In the genomic region with DNA sequence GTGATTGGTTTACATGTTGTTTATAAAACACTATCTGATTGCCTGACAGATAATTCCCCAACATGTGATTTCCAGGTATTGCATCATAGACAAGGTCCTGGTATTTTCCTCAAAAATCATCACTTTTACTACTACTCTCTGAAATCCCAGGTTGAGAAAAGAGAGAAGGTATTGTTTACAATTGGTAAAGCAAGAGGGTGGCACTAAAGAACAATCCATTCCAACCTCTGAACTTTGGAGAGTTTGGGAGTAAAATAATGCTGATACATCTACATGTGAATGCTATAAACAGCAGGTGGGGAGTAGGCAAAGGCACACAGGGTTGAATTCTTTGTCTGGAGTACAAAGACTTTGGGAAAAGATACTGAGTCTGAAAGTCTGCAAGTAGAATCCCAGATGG, we compare ENCODE assay signal across 18 cellular contexts.
DNase-seq lines count a peak whose midpoint lies in the region; ATAC-seq, FAIRE-seq and TF ChIP-seq lines count a peak whose summit lies in the region.
"Had no signal": no experiment of that assay in that cellular context is flagged by ENCODE, and none has a peak within 500 bp of the region (broad histone marks: within the 10 kb centered on the region; RNA-seq: fewer than 3 reads in every experiment).

No MANE protein-coding gene starts in this region.

- intact Hi-C loops in Calu3 (cut with micrococcal nuclease; ENCODE audit: unreplicated experiment), result no loop called here

- no peak overlapping the region for H3K14ac ChIP-seq in H1 (ENCODE audit: insufficient read length)

- peak overlapping the region; percentile 51 for H4K5ac ChIP-seq in H1 (ENCODE audit: insufficient read length, low read depth, low read length)

- H3K36me3 Mint-ChIP-seq in T-helper 2 cell treated with Interferon-gamma antibody and Interleukin-4, amounts not matched to agents 5 μg/mL and 100 μg/mL, for 36 hours (ENCODE audit: low read depth), result no peaks in the 10 kb centered on the region
- no peaks in the 10 kb centered on the region for H3K36me3 Mint-ChIP-seq in Calu3 (ENCODE audit: insufficient read depth, unreplicated experiment)

- no peak for TF ChIP-seq CTCF in A549 (IDR thresholded peaks at IDR 0.05)
- TF ChIP-seq CTCF in H1 (IDR thresholded peaks at IDR 0.05; ENCODE audit: control extremely low read depth in 1 of 3, insufficient read depth in 1 of 3, low read depth in 1 of 3, low read length in 3 of 3), result no peak
- no peak for TF ChIP-seq CTCF in Calu3 (IDR thresholded peaks at IDR 0.05; ENCODE audit: unreplicated experiment)

- peaks cover 7% of the 10 kb centered on the region for H3K9me3 Mint-ChIP-seq in T-helper 2 cell treated with Interferon-gamma antibody and Interleukin-4, amounts not matched to agents 5 μg/mL and 100 μg/mL, for 36 hours
- no peaks in the 10 kb centered on the region for H3K9me3 Mint-ChIP-seq in Calu3 (ENCODE audit: low read depth, unreplicated experiment)

- no peaks in the 10 kb centered on the region for H4K20me1 ChIP-seq in H1 (replicated peaks in 1 of 2; ENCODE audit: control insufficient read depth in 1 of 2, insufficient read depth in 2 of 2, low read length in 2 of 2)
- no peaks in the 10 kb centered on the region for H4K20me1 ChIP-seq in Karpas-422 (ENCODE audit: insufficient read depth, low read depth, low read length)
- H4K20me1 ChIP-seq: BLaER1 treated with 17β-estradiol and CSF1 and Interleukin-3, amounts not matched to agents 10 nM and 100 nM had no signal

- no peak overlapping the region for H3K4me3 Mint-ChIP-seq in T-helper 2 cell treated with Interferon-gamma antibody and Interleukin-4, amounts not matched to agents 5 μg/mL and 100 μg/mL, for 36 hours
- no peak overlapping the region for H3K4me3 Mint-ChIP-seq in Calu3 (ENCODE audit: low read depth, unreplicated experiment)

- no peaks in the 10 kb centered on the region for H3K9me2 ChIP-seq in Karpas-422 (replicated peaks; ENCODE audit: insufficient read depth, low read length)

- no peaks in the 10 kb centered on the region for H3K4me1 Mint-ChIP-seq in T-helper 2 cell treated with Interferon-gamma antibody and Interleukin-4, amounts not matched to agents 5 μg/mL and 100 μg/mL, for 36 hours (ENCODE audit: low read depth)
- H3K4me1 Mint-ChIP-seq in Calu3 (ENCODE audit: low read depth, unreplicated experiment), result no peaks in the 10 kb centered on the region

- peaks cover 23% of the 10 kb centered on the region; the same call in 2 of the 3 replicates for H3K4me1 ChIP-seq in A549
- H3K4me1 ChIP-seq in HUES6 (ENCODE audit: control insufficient read depth, insufficient read depth, low read length), result peaks cover 19% of the 10 kb centered on the region
- H3K4me1 ChIP-seq in H1 (replicated peaks in 1 of 4; ENCODE audit: control insufficient read depth in 3 of 4, insufficient read depth in 4 of 4, low read length in 3 of 4), result peaks cover 2 to 5% (median 4%) of the 10 kb centered on the region in 4 experiments; a peak in 6 of 7 replicates
- no peaks in the 10 kb centered on the region for H3K4me1 ChIP-seq in Karpas-422 (ENCODE audit: low read length)
- H3K4me1 ChIP-seq: SJSA1 had no signal

- peak; percentile 92 for FAIRE-seq in A549 (lab: Jason Lieb, UNC)
- peak; percentile 91 for FAIRE-seq in H1 (lab: Jason Lieb, UNC)
- FAIRE-seq: A204.1 had no signal

- no peak overlapping the region for H2BK120ac ChIP-seq in H1 (replicated peaks; ENCODE audit: low read depth, low read length)

- TF ChIP-seq EP300 in A549 (IDR thresholded peaks at IDR 0.05) (no peak), H1 (IDR thresholded peaks at IDR 0.05; ENCODE audit: borderline replicate concordance in 1 of 2, low read depth in 2 of 2, low read length in 2 of 2) (peak in 1 of 2 experiments; percentile 77; a peak in 1 of 3 replicates)

- H3K27me3 Mint-ChIP-seq in T-helper 2 cell treated with Interferon-gamma antibody and Interleukin-4, amounts not matched to agents 5 μg/mL and 100 μg/mL, for 36 hours (ENCODE audit: low read depth), result no peaks in the 10 kb centered on the region
- no peaks in the 10 kb centered on the region for H3K27me3 Mint-ChIP-seq in Calu3 (ENCODE audit: unreplicated experiment)

- H3K27ac Mint-ChIP-seq in T-helper 2 cell treated with Interferon-gamma antibody and Interleukin-4, amounts not matched to agents 5 μg/mL and 100 μg/mL, for 36 hours, result no peak overlapping the region
- no peak overlapping the region for H3K27ac Mint-ChIP-seq in Calu3 (ENCODE audit: unreplicated experiment)

- H3K27ac ChIP-seq in A549 (peak overlapping the region; percentile 45 to 63; a peak in 5 of 6 replicates), HUES6 (ENCODE audit: low read depth, low read length) (peak overlapping the region; percentile 78), H1 (ENCODE audit: low read depth, low read length) (no peak overlapping the region), Karpas-422 (ENCODE audit: low read length) (no peak overlapping the region)
- H3K27ac ChIP-seq: BLaER1 treated with 17β-estradiol and CSF1 and Interleukin-3, amounts not matched to agents 10 nM and 100 nM; SJSA1 had no signal

- ATAC-seq in A549, result no peak

- H2BK20ac ChIP-seq in H1 (ENCODE audit: low read length), result no peak overlapping the region

- H2AK5ac ChIP-seq in H1 (ENCODE audit: low read depth, low read length), result no peak overlapping the region

- DNase-seq in A549 (ENCODE audit: low read depth in 1 of 2, low spot score in 1 of 2) (no peak), H1 (ENCODE audit: low read depth in 1 of 2, low spot score in 2 of 2) (peak in 1 of 2 experiments; percentile 46), iPS-NIHi11 (ENCODE audit: low spot score) (peak; percentile 39), Calu3 (no peak), Karpas-422 (no peak), NCI-H524 treated with DMSO at 0.1 percent for 48 hours (lab: John Stamatoyannopoulos, UW) (no peak)
- no peak for DNase-seq in T-helper 2 cell treated with Interferon-gamma antibody and Interleukin-4, amounts not matched to agents 5 μg/mL and 100 μg/mL, for 36 hours (ENCODE audit: low spot score)
- DNase-seq: EL, HCEC 1CT, Kasumi-1, NCI-H1105 treated with DMSO at 0.1 percent for 48 hours, NCI-H187, NCI-H446, NCI-H748 treated with DMSO at 0.1 percent for 48 hours had no signal

- POLR2A ChIA-PET in A549 (lab: Yijun Ruan, JAX), result no interaction called here
- POLR2A ChIA-PET in H1 (lab: Charles Lee; ENCODE audit: partially characterized antibody), result no interaction called here

- H4K8ac ChIP-seq in H1 (ENCODE audit: extremely low read depth, insufficient read depth, low read length), result no peak overlapping the region

- no peak overlapping the region for H4K91ac ChIP-seq in H1 (replicated peaks; ENCODE audit: insufficient read length, low read length)

- H3K23ac ChIP-seq in H1 (ENCODE audit: insufficient read length), result no peak overlapping the region

- H2BK5ac ChIP-seq in H1 (ENCODE audit: low read depth, low read length), result no peak overlapping the region

- H2AFZ ChIP-seq in H1 (ENCODE audit: low read length) (no peak overlapping the region), Karpas-422 (ENCODE audit: low read length) (no peak overlapping the region)

- H3K4me3 ChIP-seq in A549 (no peak overlapping the region), HUES6 (ENCODE audit: low read depth, low read length) (no peak overlapping the region), H1 (ENCODE audit: extremely low read depth in 1 of 4, insufficient read depth in 2 of 4, low read depth in 3 of 4, low read length in 4 of 4) (peak overlapping the region in 1 of 4 experiments; percentile 24; a peak in 1 of 8 replicates), Karpas-422 (ENCODE audit: low read length) (no peak overlapping the region)
- H3K4me3 ChIP-seq: BLaER1 treated with 17β-estradiol and CSF1 and Interleukin-3, amounts not matched to agents 10 nM and 100 nM; SJSA1 had no signal

- BruUV-seq in Calu3 (replicated peaks; lab: Mats Ljungman, UMichigan), result no TSS peak

- no peaks in the 10 kb centered on the region for H3K23me2 ChIP-seq in H1 (ENCODE audit: low read depth, low read length)

- no peaks in the 10 kb centered on the region for H3K36me3 ChIP-seq in HUES6 (ENCODE audit: control insufficient read depth, insufficient read depth, low read length)
- no peaks in the 10 kb centered on the region for H3K36me3 ChIP-seq in H1 (ENCODE audit: control insufficient read depth in 2 of 4, insufficient read depth in 4 of 4, low read length in 3 of 4)
- H3K36me3 ChIP-seq in Karpas-422 (ENCODE audit: insufficient read depth, low read length), result no peaks in the 10 kb centered on the region
- H3K36me3 ChIP-seq: BLaER1 treated with 17β-estradiol and CSF1 and Interleukin-3, amounts not matched to agents 10 nM and 100 nM; SJSA1 had no signal

- H3K9me3 ChIP-seq in A549, result no peaks in the 10 kb centered on the region
- no peaks in the 10 kb centered on the region for H3K9me3 ChIP-seq in HUES6 (ENCODE audit: control insufficient read depth, insufficient read depth, low read depth, low read length)
- no peaks in the 10 kb centered on the region for H3K9me3 ChIP-seq in H1 (ENCODE audit: insufficient read depth in 2 of 2, low read depth in 1 of 2, low read length in 1 of 2)
- no peaks in the 10 kb centered on the region for H3K9me3 ChIP-seq in Karpas-422 (ENCODE audit: low read length)
- H3K9me3 ChIP-seq: BLaER1 treated with 17β-estradiol and CSF1 and Interleukin-3, amounts not matched to agents 10 nM and 100 nM; SJSA1 had no signal

- peak overlapping the region; percentile 17; the same call in 1 of the 3 replicates for H3K4me2 ChIP-seq in A549
- peak overlapping the region in 1 of 2 experiments; percentile 29; a peak in 2 of 4 replicates for H3K4me2 ChIP-seq in H1 (ENCODE audit: insufficient read depth in 1 of 2, low read depth in 2 of 2, low read length in 2 of 2)
- no peak overlapping the region for H3K4me2 ChIP-seq in Karpas-422 (ENCODE audit: low read depth, low read length, poor library complexity, severe bottlenecking)
- H3K4me2 ChIP-seq: BLaER1 treated with 17β-estradiol and CSF1 and Interleukin-3, amounts not matched to agents 10 nM and 100 nM had no signal

- peak overlapping the region; percentile 10; the same call in 1 of the 2 replicates for H3K18ac ChIP-seq in H1 (ENCODE audit: extremely low read depth, low read length)

- H3K79me2 ChIP-seq in H1 (ENCODE audit: control insufficient read depth in 1 of 2, insufficient read depth in 2 of 2, low read length in 2 of 2) (no peaks in the 10 kb centered on the region), Karpas-422 (ENCODE audit: low read length) (no peaks in the 10 kb centered on the region)

- no peaks in the 10 kb centered on the region for H3K79me1 ChIP-seq in H1 (ENCODE audit: low read depth, low read length)

- CTCF ChIA-PET in A549 (lab: Yijun Ruan, JAX), result no interaction called here
- CTCF ChIA-PET in H1 (lab: Charles Lee; ENCODE audit: partially characterized antibody), result interaction anchor here (1.1 kb wide), 1 partner anchor 10 kb away, joined by 3 read pairs; no protein-coding TSS in a partner anchor
- CTCF ChIA-PET in Calu3 (lab: Charles Lee), result no interaction called here

- no peaks in the 10 kb centered on the region for H3K27me3 ChIP-seq in HUES6 (ENCODE audit: control insufficient read depth, insufficient read depth, low read length)
- H3K27me3 ChIP-seq in H1 (replicated peaks in 1 of 4; ENCODE audit: control insufficient read depth in 3 of 4, extremely low read depth in 1 of 4, insufficient read depth in 3 of 4, low read length in 3 of 4), result no peaks in the 10 kb centered on the region
- H3K27me3 ChIP-seq in Karpas-422 (ENCODE audit: low read length), result no peaks in the 10 kb centered on the region
- H3K27me3 ChIP-seq: BLaER1 treated with 17β-estradiol and CSF1 and Interleukin-3, amounts not matched to agents 10 nM and 100 nM; SJSA1 had no signal

- no peak overlapping the region for H3K56ac ChIP-seq in H1 (replicated peaks; ENCODE audit: insufficient read length, low read depth, low read length)

- no peak overlapping the region for H3K9ac ChIP-seq in HUES6 (ENCODE audit: low read length)
- H3K9ac ChIP-seq in H1 (replicated peaks in 1 of 4; ENCODE audit: extremely low read depth in 1 of 4, low read depth in 3 of 4, low read length in 3 of 4), result no peak overlapping the region
- no peak overlapping the region for H3K9ac ChIP-seq in Karpas-422 (ENCODE audit: low read length)
- H3K9ac ChIP-seq: BLaER1 treated with 17β-estradiol and CSF1 and Interleukin-3, amounts not matched to agents 10 nM and 100 nM had no signal

- no peak overlapping the region for H3K4ac ChIP-seq in H1 (replicated peaks; ENCODE audit: insufficient read length, low read depth, low read length)

- TF ChIP-seq RAD21 in A549 (conservative IDR thresholded peaks at IDR 0.05 in 1 of 2, IDR thresholded peaks at IDR 0.05 in 1 of 2) (no peak), H1 (IDR thresholded peaks at IDR 0.05 in 1 of 2, conservative IDR thresholded peaks at IDR 0.05 in 1 of 2; ENCODE audit: low read depth in 2 of 2, low read length in 2 of 2) (no peak)

- no peak for TF ChIP-seq POLR2A in A549 (IDR thresholded peaks at IDR 0.05; ENCODE audit: low read length)
- TF ChIP-seq POLR2A in H1 (IDR thresholded peaks at IDR 0.05; ENCODE audit: control extremely low read depth in 1 of 2, low read depth in 2 of 2, low read length in 2 of 2), result no peak

- no peak overlapping the region; the same call in 1 of the 2 replicates for H2BK12ac ChIP-seq in H1 (ENCODE audit: low read depth, low read length)

- H2BK15ac ChIP-seq in H1 (ENCODE audit: low read length), result no peak overlapping the region

Comparison
In these comparisons a context has a peak if more than half of its experiments do, and no peak if none do; other contexts are left out.
1. H3K27ac ChIP-seq: peak in A549 (2 of 2) and HUES6 (single experiment); none in H1 (single experiment) and Karpas-422 (single experiment).